In the genomic region with DNA sequence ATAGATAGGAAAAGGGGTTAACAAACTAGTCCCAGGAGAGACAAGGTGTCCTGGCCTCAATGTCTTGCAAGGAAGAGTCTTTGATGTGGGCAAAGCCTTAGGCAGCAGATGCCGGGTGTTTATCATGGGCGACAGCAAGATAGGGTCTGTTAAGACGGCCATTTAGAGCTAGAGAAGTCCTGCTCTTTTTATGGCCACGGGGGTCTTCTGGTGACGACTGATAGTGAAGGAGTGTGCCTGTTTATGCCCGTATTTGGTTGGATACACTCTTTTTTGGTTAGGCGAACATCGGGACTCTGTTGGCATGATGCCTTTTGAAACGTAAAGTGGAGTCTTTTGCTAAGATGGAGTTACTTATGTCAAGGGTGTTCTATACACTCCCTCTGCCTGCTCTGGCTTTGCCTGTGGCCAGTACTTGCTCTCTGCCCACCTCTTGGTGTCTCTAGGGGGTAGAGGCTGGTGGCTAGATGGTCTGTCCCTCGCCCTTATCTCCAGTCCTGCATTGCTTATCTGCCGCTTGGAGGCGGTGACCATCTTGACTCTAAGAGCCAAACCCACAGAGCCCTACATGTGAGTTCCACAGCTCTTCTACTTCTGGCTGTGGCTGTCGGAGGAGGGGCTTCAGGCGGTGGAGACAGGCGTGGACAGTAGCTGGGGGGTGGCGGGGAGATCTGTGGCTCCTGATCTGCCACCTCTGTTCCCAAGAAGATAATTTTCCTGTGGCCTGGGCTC, we compare ENCODE assay signal across 8 cellular contexts. TPM values are rescaled to one million over a fixed set of nuclear protein-coding genes. Genes with fewer than 3 reads are reported as not detected.
DNase-seq lines count a peak whose midpoint lies in the region; ATAC-seq and TF ChIP-seq lines count a peak whose summit lies in the region.

No MANE protein-coding gene starts in this region.

- H3K4me3 ChIP-seq in left lung (peak overlapping the region; percentile 50 to 73), thoracic aorta (peak overlapping the region; percentile 81)

- peaks cover 47% of the 10 kb centered on the region for H3K4me1 Mint-ChIP-seq in activated CD4-positive, alpha-beta T cell treated with anti-CD3 and anti-CD28 coated beads, Interleukin-2, amount 10 ng/mL, durations not matched to agents 24 days and 14 days
- H3K4me1 Mint-ChIP-seq in activated naive CD8-positive, alpha-beta T cell treated with anti-CD3 and anti-CD28 coated beads, Interleukin-2, amount 10 ng/mL, durations not matched to agents 7 days and 5 days = peaks cover 40% of the 10 kb centered on the region

- intact Hi-C loops in activated CD4-positive, alpha-beta T cell treated with anti-CD3 and anti-CD28 coated beads, Interleukin-2, amount 10 ng/mL, durations not matched to agents 24 days and 14 days (cut with micrococcal nuclease) = loop anchor here (5.0 to 10.0 kb wide), 4 partner anchors 250 to 562 kb away; a partner anchor contains a TSS
- intact Hi-C loops in left lung (cut with DNase I) = no loop called here

- POLR2A ChIA-PET in activated naive CD8-positive, alpha-beta T cell treated with anti-CD3 and anti-CD28 coated beads, Interleukin-2, amount 10 ng/mL, durations not matched to agents 7 days and 5 days (lab: Charles Lee) = interaction anchor here (0.8 to 3.2 kb wide), 15 partner anchors 9 to 253 kb away, joined by 3 to 40 read pairs (median 5); a partner anchor contains a TSS

- TF ChIP-seq CTCF in left lung (IDR thresholded peaks at IDR 0.05) (no peak), thoracic aorta (IDR thresholded peaks at IDR 0.05) (no peak)

- H3K36me3 ChIP-seq in left lung (no peaks in the 10 kb centered on the region), thoracic aorta (no peaks in the 10 kb centered on the region)

- no peaks in the 10 kb centered on the region for H3K9me3 Mint-ChIP-seq in activated CD4-positive, alpha-beta T cell treated with anti-CD3 and anti-CD28 coated beads, Interleukin-2, amount 10 ng/mL, durations not matched to agents 24 days and 14 days
- peaks cover 4% of the 10 kb centered on the region for H3K9me3 Mint-ChIP-seq in activated naive CD8-positive, alpha-beta T cell treated with anti-CD3 and anti-CD28 coated beads, Interleukin-2, amount 10 ng/mL, durations not matched to agents 7 days and 5 days

- no peaks in the 10 kb centered on the region for H3K27me3 Mint-ChIP-seq in activated CD4-positive, alpha-beta T cell treated with anti-CD3 and anti-CD28 coated beads, Interleukin-2, amount 10 ng/mL, durations not matched to agents 24 days and 14 days
- H3K27me3 Mint-ChIP-seq in activated naive CD8-positive, alpha-beta T cell treated with anti-CD3 and anti-CD28 coated beads, Interleukin-2, amount 10 ng/mL, durations not matched to agents 7 days and 5 days = no peaks in the 10 kb centered on the region

- peak overlapping the region; percentile 95 for H3K4me3 Mint-ChIP-seq in activated CD4-positive, alpha-beta T cell treated with anti-CD3 and anti-CD28 coated beads, Interleukin-2, amount 10 ng/mL, durations not matched to agents 24 days and 14 days
- H3K4me3 Mint-ChIP-seq in activated naive CD8-positive, alpha-beta T cell treated with anti-CD3 and anti-CD28 coated beads, Interleukin-2, amount 10 ng/mL, durations not matched to agents 7 days and 5 days = peak overlapping the region; percentile 99

- H3K27ac ChIP-seq in left lung (peak overlapping the region; percentile 45 to 85), thoracic aorta (peak overlapping the region; percentile 65 to 79)

- H3K9me3 ChIP-seq in left lung = no peaks in the 10 kb centered on the region
- H3K9me3 ChIP-seq in thoracic aorta = no peaks in the 10 kb centered on the region

- no peak for ATAC-seq in activated naive CD8-positive, alpha-beta T cell treated with anti-CD3 and anti-CD28 coated beads, Interleukin-2, amount 10 ng/mL, durations not matched to agents 7 days and 5 days (ENCODE audit: low read depth)
- ATAC-seq in left lung (no peak), thoracic aorta (ENCODE audit: insufficient number of reproducible peaks, low FRiP score, low read depth) (no peak), GM18868 (IDR thresholded peaks at IDR 0.05; ENCODE audit: unreplicated experiment) (no peak)

- peak; percentile 65 for DNase-seq in activated CD4-positive, alpha-beta T cell treated with anti-CD3 and anti-CD28 coated beads, Interleukin-2, amount 10 ng/mL, durations not matched to agents 24 days and 14 days
- no peak for DNase-seq in activated CD4-positive, alpha-beta T cell treated with anti-CD3 and anti-CD28 coated beads for 48 hours
- DNase-seq in activated naive CD8-positive, alpha-beta T cell treated with anti-CD3 and anti-CD28 coated beads, Interleukin-2, amount 10 ng/mL, durations not matched to agents 7 days and 5 days = no peak
- DNase-seq in left lung (peak in 1 of 2 donors; percentile 52), thoracic aorta (ENCODE audit: low spot score) (no peak), NCI-H2196 treated with DMSO at 0.1 percent for 48 hours (lab: John Stamatoyannopoulos, UW; ENCODE audit: unreplicated experiment) (no peak), NCI-H2227 (lab: John Stamatoyannopoulos, UW; ENCODE audit: unreplicated experiment) (no peak)

- peaks cover 4% of the 10 kb centered on the region for H3K36me3 Mint-ChIP-seq in activated CD4-positive, alpha-beta T cell treated with anti-CD3 and anti-CD28 coated beads, Interleukin-2, amount 10 ng/mL, durations not matched to agents 24 days and 14 days (ENCODE audit: low read depth)
- no peaks in the 10 kb centered on the region for H3K36me3 Mint-ChIP-seq in activated naive CD8-positive, alpha-beta T cell treated with anti-CD3 and anti-CD28 coated beads, Interleukin-2, amount 10 ng/mL, durations not matched to agents 7 days and 5 days

- H3K27me3 ChIP-seq in left lung (no peaks in the 10 kb centered on the region), thoracic aorta (replicated peaks; ENCODE audit: insufficient read depth) (no peaks in the 10 kb centered on the region)

- peak overlapping the region; percentile 96 for H3K27ac Mint-ChIP-seq in activated CD4-positive, alpha-beta T cell treated with anti-CD3 and anti-CD28 coated beads, Interleukin-2, amount 10 ng/mL, durations not matched to agents 24 days and 14 days
- H3K27ac Mint-ChIP-seq in activated naive CD8-positive, alpha-beta T cell treated with anti-CD3 and anti-CD28 coated beads, Interleukin-2, amount 10 ng/mL, durations not matched to agents 7 days and 5 days = peak overlapping the region; percentile 100

- H3K4me1 ChIP-seq in left lung (peaks cover 5 to 24% of the 10 kb centered on the region in 2 donors), thoracic aorta (ENCODE audit: control insufficient read depth in 1 of 2, low read depth in 2 of 2) (peaks cover 4 to 14% of the 10 kb centered on the region in 2 donors)

RNA-seq across cellular contexts. Expression of a gene that starts 55.8 kb away (rescaled TPM):
- 14.5 and 17.8 TPM in 2 replicates for total RNA-seq in activated CD4-positive, alpha-beta T cell treated with anti-CD3 and anti-CD28 coated beads, Interleukin-2, amount 10 ng/mL, durations not matched to agents 24 days and 14 days
- 10 to 100 TPM; 50.1 to 55.1 TPM for total RNA-seq in activated naive CD8-positive, alpha-beta T cell treated with anti-CD3 and anti-CD28 coated beads, Interleukin-2, amount 10 ng/mL, durations not matched to agents 7 days and 5 days
- total RNA-seq in left lung (10 to 100 TPM; 84.0 to 91.4 TPM), thoracic aorta (100 to 1,000 TPM; 169 to 215 TPM)
